ENCODE assay signal across 12 cellular contexts in genomic region chr5:154118832-154119442, GRCh38.
DNase-seq lines count a peak whose midpoint lies in the region; ATAC-seq lines count a peak whose summit lies in the region.
"Had no signal": no experiment of that assay in that cellular context is flagged by ENCODE, and none has a peak within 500 bp of the region (broad histone marks: within the 10 kb centered on the region; RNA-seq: fewer than 3 reads in every experiment).

No MANE protein-coding gene starts in this region.

- H3K4me3 Mint-ChIP-seq in effector memory CD8-positive, alpha-beta T cell = no peak overlapping the region

- H3K9me3 Mint-ChIP-seq in effector memory CD8-positive, alpha-beta T cell = no peaks in the 10 kb centered on the region

- DNase-seq in A172 (ENCODE audit: low spot score) = peak; percentile 47
- peak; percentile 49 for DNase-seq in M059J (ENCODE audit: low read depth)
- DNase-seq in epithelial cell of prostate (ENCODE audit: low read depth, low spot score) = peak; percentile 18
- no peak for DNase-seq in GM19238 (ENCODE audit: insufficient read length, low spot score)
- no peak for DNase-seq in GF-D8 (lab: John Stamatoyannopoulos, UW)
- no peak for DNase-seq in effector memory CD8-positive, alpha-beta T cell
- DNase-seq: activated effector memory CD4-positive, alpha-beta T cell treated with anti-CD3 and anti-CD28 coated beads, Interleukin-2, amount 50 U/mL, for 16 hours; C1 segment of cervical spinal cord; substantia nigra had no signal

- no peak overlapping the region for H3K27ac ChIP-seq in epithelial cell of prostate
- H3K27ac ChIP-seq: coronary artery had no signal

- ATAC-seq in GM18511 (IDR thresholded peaks at IDR 0.05; ENCODE audit: unreplicated experiment) (peak; percentile 81), HG03439 (IDR thresholded peaks at IDR 0.05; ENCODE audit: unreplicated experiment) (no peak)
- ATAC-seq in effector memory CD8-positive, alpha-beta T cell (replicated peaks) = no peak

- H3K4me1 Mint-ChIP-seq in effector memory CD8-positive, alpha-beta T cell (ENCODE audit: low read depth in 2 of 2) = no peaks in the 10 kb centered on the region

- H3K36me3 Mint-ChIP-seq in effector memory CD8-positive, alpha-beta T cell (ENCODE audit: insufficient read depth) = no peaks in the 10 kb centered on the region

- no peak overlapping the region for H3K27ac Mint-ChIP-seq in effector memory CD8-positive, alpha-beta T cell

- peaks cover 18 to 35% of the 10 kb centered on the region in 2 donors for H3K27me3 Mint-ChIP-seq in effector memory CD8-positive, alpha-beta T cell

Comparison
In these comparisons a context has a peak if more than half of its experiments do, and no peak if none do; other contexts are left out.
1. DNase-seq: peak in A172 (single experiment), M059J (single experiment) and epithelial cell of prostate (single experiment); none in GM19238 (single experiment), GF-D8 (single experiment) and effector memory CD8-positive, alpha-beta T cell (0 of 3).